8 cellular contexts compared by ENCODE assay signal in genomic region chr12:27711312-27711682, GRCh38. TPM values are rescaled to one million over a fixed set of nuclear protein-coding genes. Genes with fewer than 3 reads are reported as not detected.
DNase-seq lines count a peak whose midpoint lies in the region; ATAC-seq and TF ChIP-seq lines count a peak whose summit lies in the region.

No MANE protein-coding gene starts in this region.

- H3K27ac Mint-ChIP-seq in central memory CD8-positive, alpha-beta T cell (ENCODE audit: low read depth), result peak overlapping the region; percentile 92

- peaks cover 17% of the 10 kb centered on the region for H3K4me1 ChIP-seq in OCI-LY1 (ENCODE audit: insufficient read depth, low read length, severe bottlenecking)
- H3K4me1 ChIP-seq in mucosa of descending colon (ENCODE audit: low read depth), result no peaks in the 10 kb centered on the region

- H3K4me3 ChIP-seq in OCI-LY1 (ENCODE audit: low read depth, low read length, poor library complexity, severe bottlenecking) (peak overlapping the region; percentile 97), mucosa of descending colon (peak overlapping the region; percentile 88)

- no peaks in the 10 kb centered on the region for H3K27me3 ChIP-seq in OCI-LY1 (ENCODE audit: insufficient read depth, low read length)

- intact Hi-C loops in mucosa of descending colon (cut with DNase I, micrococcal nuclease), result no loop called here

- no peaks in the 10 kb centered on the region for H3F3A ChIP-seq in OCI-LY1 (ENCODE audit: insufficient read depth, low read length)

- H3K9ac ChIP-seq in OCI-LY1 (ENCODE audit: low read length), result peak overlapping the region; percentile 85

- H3K4me2 ChIP-seq in OCI-LY1 (ENCODE audit: low read length), result peak overlapping the region; percentile 97

- peaks cover 33% of the 10 kb centered on the region for H3K79me2 ChIP-seq in OCI-LY1 (ENCODE audit: insufficient read depth, low read length)

- TF ChIP-seq CTCF in OCI-LY1 (IDR thresholded peaks at IDR 0.05; ENCODE audit: low read length) (no peak), mucosa of descending colon (IDR thresholded peaks at IDR 0.05) (no peak)

- H3K4me3 Mint-ChIP-seq in central memory CD8-positive, alpha-beta T cell, result peak overlapping the region; percentile 91

- H3K9me2 ChIP-seq in OCI-LY1 (ENCODE audit: low read depth, low read length), result no peaks in the 10 kb centered on the region

- H3K36me3 ChIP-seq in OCI-LY1 (ENCODE audit: insufficient read depth, low read length) (peaks cover 6% of the 10 kb centered on the region), mucosa of descending colon (ENCODE audit: low read depth) (no peaks in the 10 kb centered on the region)

- no peaks in the 10 kb centered on the region for H3K27me3 Mint-ChIP-seq in central memory CD8-positive, alpha-beta T cell

- H3K9me3 ChIP-seq in OCI-LY1 (ENCODE audit: low read length) (no peaks in the 10 kb centered on the region), mucosa of descending colon (no peaks in the 10 kb centered on the region)

- peak; percentile 27 for ATAC-seq in HG02610 (IDR thresholded peaks at IDR 0.05; ENCODE audit: unreplicated experiment)
- ATAC-seq in central memory CD8-positive, alpha-beta T cell (replicated peaks; ENCODE audit: extremely low read depth, poor library complexity, severe bottlenecking), result peak; percentile 17
- ATAC-seq in mucosa of descending colon, result peak; percentile 56
- no peak for ATAC-seq in HG03521 (IDR thresholded peaks at IDR 0.05; ENCODE audit: unreplicated experiment)

- H3K4me1 Mint-ChIP-seq in central memory CD8-positive, alpha-beta T cell, result peaks cover 24% of the 10 kb centered on the region

- DNase-seq in NCI-H2227 (lab: John Stamatoyannopoulos, UW; ENCODE audit: unreplicated experiment), result peak; percentile 34
- DNase-seq in NCI-H2227 treated with DMSO at 0.1 percent for 48 hours (lab: John Stamatoyannopoulos, UW), result no peak
- no peak for DNase-seq in central memory CD8-positive, alpha-beta T cell (ENCODE audit: low spot score in 2 of 2)
- peak in 1 of 3 donors; percentile 42 for DNase-seq in mucosa of descending colon
- no peak for DNase-seq in H4 (ENCODE audit: low spot score)

- H3K27ac ChIP-seq in OCI-LY1 (ENCODE audit: low read depth, low read length, poor library complexity, severe bottlenecking), result peak overlapping the region; percentile 35

- no peak overlapping the region for H2AFZ ChIP-seq in OCI-LY1 (ENCODE audit: low read length)

- H3K36me3 Mint-ChIP-seq in central memory CD8-positive, alpha-beta T cell (ENCODE audit: insufficient read depth), result peaks cover 14% of the 10 kb centered on the region

- no peaks in the 10 kb centered on the region for H3K9me3 Mint-ChIP-seq in central memory CD8-positive, alpha-beta T cell

- no peaks in the 10 kb centered on the region for H4K20me1 ChIP-seq in OCI-LY1 (ENCODE audit: insufficient read depth, low read length)

RNA-seq across cellular contexts. Expression of gene MRPS35, which starts 0.7 kb away (rescaled TPM):
- 10 to 100 TPM; 50.2 to 72.6 (median 67.3) TPM for total RNA-seq in mucosa of descending colon
- 105 TPM in 2 replicates for total RNA-seq in H4 (2014; rRNA removed; shearing (Covaris generic))

RNA-seq across cellular contexts. Expression of gene REP15, which starts 15.1 kb away (rescaled TPM):
- total RNA-seq in mucosa of descending colon, result 10 to 100 TPM; 14.3 to 51.4 (median 51.1) TPM
- total RNA-seq in H4 (2014; rRNA removed; shearing (Covaris generic)), result 0.25 TPM in 1 of 2 replicates, not detected in the other

Comparison
In these comparisons a context has a peak if more than half of its experiments do, and no peak if none do; other contexts are left out.
1. RNA of gene REP15, which starts 15.1 kb away (total RNA-seq): 14.3 to 51.4 TPM in mucosa of descending colon; 0.25 TPM in H4; every median in the first group is over 10 times any median in the second.